ENCODE assay signal across 9 cellular contexts in genomic region chr3:69410301-69410700, GRCh38. TPM values are rescaled to one million over a fixed set of nuclear protein-coding genes. Genes with fewer than 3 reads are reported as not detected.
DNase-seq lines count a peak whose midpoint lies in the region; ATAC-seq, FAIRE-seq and TF ChIP-seq lines count a peak whose summit lies in the region.
"Had no signal": no experiment of that assay in that cellular context is flagged by ENCODE, and none has a peak within 500 bp of the region (broad histone marks: within the 10 kb centered on the region; RNA-seq: fewer than 3 reads in every experiment).

No MANE protein-coding gene starts in this region.

- H3K4me3 ChIP-seq in fibroblast of villous mesenchyme (ENCODE audit: low read depth, low read length): no peak overlapping the region
- H3K4me3 ChIP-seq in pancreas: no peak overlapping the region
- peak overlapping the region; percentile 25 for H3K4me3 ChIP-seq in upper lobe of right lung

- no peak for FAIRE-seq in pancreas (lab: Jason Lieb, UNC)
- FAIRE-seq: endometrium had no signal

- no peak overlapping the region for H3K4me3 Mint-ChIP-seq in activated T-helper 1 cell treated with anti-CD3 and anti-CD28 coated beads, Interleukin-12 subunit alpha, Interleukin-12 subunit beta, Interleukin-2, Interleukin-4 antibody, amounts not matched to agents 30 ng/mL and 10 ng/mL and 1 ng/mL, durations not matched to agents 14 hours and 24 hours and 36 hours

- DNase-seq in D341Med (ENCODE audit: low spot score) (peak; percentile 77), RPMI8226 (peak; percentile 76), fibroblast of villous mesenchyme (ENCODE audit: low read depth) (peak; percentile 64), pancreas (peak in 5 of 6 donors; percentile 51 to 73 (median 57)), upper lobe of right lung (peak; percentile 68)
- DNase-seq in activated T-helper 1 cell treated with anti-CD3 and anti-CD28 coated beads, Interleukin-12 subunit alpha, Interleukin-12 subunit beta, Interleukin-2, Interleukin-4 antibody, amounts not matched to agents 30 ng/mL and 10 ng/mL and 1 ng/mL, durations not matched to agents 14 hours and 24 hours and 36 hours (ENCODE audit: low spot score): peak; percentile 57

- no peak overlapping the region for H3K27ac Mint-ChIP-seq in activated T-helper 1 cell treated with anti-CD3 and anti-CD28 coated beads, Interleukin-12 subunit alpha, Interleukin-12 subunit beta, Interleukin-2, Interleukin-4 antibody, amounts not matched to agents 30 ng/mL and 10 ng/mL and 1 ng/mL, durations not matched to agents 14 hours and 24 hours and 36 hours

- H3K36me3 Mint-ChIP-seq in activated T-helper 1 cell treated with anti-CD3 and anti-CD28 coated beads, Interleukin-12 subunit alpha, Interleukin-12 subunit beta, Interleukin-2, Interleukin-4 antibody, amounts not matched to agents 30 ng/mL and 10 ng/mL and 1 ng/mL, durations not matched to agents 14 hours and 24 hours and 36 hours (ENCODE audit: low read depth): no peaks in the 10 kb centered on the region

- H3K4me1 ChIP-seq in pancreas (no peaks in the 10 kb centered on the region), upper lobe of right lung (peaks cover 15% of the 10 kb centered on the region)

- intact Hi-C loops in activated T-helper 1 cell treated with anti-CD3 and anti-CD28 coated beads, Interleukin-12 subunit alpha, Interleukin-12 subunit beta, Interleukin-2, Interleukin-4 antibody, amounts not matched to agents 30 ng/mL and 10 ng/mL and 1 ng/mL, durations not matched to agents 14 hours and 24 hours and 36 hours (cut with micrococcal nuclease): loop anchor here (1.0 to 2.0 kb wide), 6 partner anchors 24 to 289 kb away; no protein-coding TSS in a partner anchor
- intact Hi-C loops in pancreas (cut with DNase I) (no loop called here), upper lobe of right lung (cut with DNase I) (loop anchor here (10.0 kb wide), 1 partner anchor 86 kb away; no protein-coding TSS in a partner anchor)

- H3K9me3 ChIP-seq in pancreas (no peaks in the 10 kb centered on the region), upper lobe of right lung (no peaks in the 10 kb centered on the region)

- peaks cover under 1% of the 10 kb centered on the region for H3K9me3 Mint-ChIP-seq in activated T-helper 1 cell treated with anti-CD3 and anti-CD28 coated beads, Interleukin-12 subunit alpha, Interleukin-12 subunit beta, Interleukin-2, Interleukin-4 antibody, amounts not matched to agents 30 ng/mL and 10 ng/mL and 1 ng/mL, durations not matched to agents 14 hours and 24 hours and 36 hours

- peaks cover 11% of the 10 kb centered on the region for H3K4me1 Mint-ChIP-seq in activated T-helper 1 cell treated with anti-CD3 and anti-CD28 coated beads, Interleukin-12 subunit alpha, Interleukin-12 subunit beta, Interleukin-2, Interleukin-4 antibody, amounts not matched to agents 30 ng/mL and 10 ng/mL and 1 ng/mL, durations not matched to agents 14 hours and 24 hours and 36 hours (ENCODE audit: low read depth)

- WGBS in pancreas, 2 donors: 17 to 25% methylated on average over 8 of the region's 8 CpGs

- TF ChIP-seq CTCF in fibroblast of villous mesenchyme (IDR thresholded peaks at IDR 0.05; ENCODE audit: insufficient read depth, low read depth, low read length): peak; percentile 94
- TF ChIP-seq CTCF in pancreas (IDR thresholded peaks at IDR 0.05): peak; percentile 61 to 86 (median 73)
- peak; percentile 82 for TF ChIP-seq CTCF in upper lobe of right lung (IDR thresholded peaks at IDR 0.05)

- ATAC-seq in GM19463 (IDR thresholded peaks at IDR 0.05; ENCODE audit: unreplicated experiment): peak; percentile 100
- ATAC-seq in HG03521 (IDR thresholded peaks at IDR 0.05; ENCODE audit: unreplicated experiment): peak; percentile 97
- peak; percentile 86 to 96 (median 94) for ATAC-seq in pancreas
- ATAC-seq in upper lobe of right lung: peak; percentile 96

- no peaks in the 10 kb centered on the region for H3K27me3 ChIP-seq in pancreas
- no peaks in the 10 kb centered on the region for H3K27me3 ChIP-seq in upper lobe of right lung

- H3K27ac ChIP-seq in pancreas (no peak overlapping the region), upper lobe of right lung (peak overlapping the region; percentile 34)

- H3K36me3 ChIP-seq in pancreas (no peaks in the 10 kb centered on the region), upper lobe of right lung (no peaks in the 10 kb centered on the region)

- H3K27me3 Mint-ChIP-seq in activated T-helper 1 cell treated with anti-CD3 and anti-CD28 coated beads, Interleukin-12 subunit alpha, Interleukin-12 subunit beta, Interleukin-2, Interleukin-4 antibody, amounts not matched to agents 30 ng/mL and 10 ng/mL and 1 ng/mL, durations not matched to agents 14 hours and 24 hours and 36 hours (ENCODE audit: insufficient read depth): peaks cover 9% of the 10 kb centered on the region

RNA-seq across cellular contexts. Expression of gene FRMD4B, which starts 24.4 kb away (rescaled TPM):
- 83.3 and 83.6 TPM in 2 replicates for total RNA-seq in activated T-helper 1 cell treated with anti-CD3 and anti-CD28 coated beads, Interleukin-12 subunit alpha, Interleukin-12 subunit beta, Interleukin-2, Interleukin-4 antibody, amounts not matched to agents 30 ng/mL and 10 ng/mL and 1 ng/mL, durations not matched to agents 14 hours and 24 hours and 36 hours
- total RNA-seq in fibroblast of villous mesenchyme (under 0.01 TPM in 2 replicates), pancreas (10 to 100 TPM in 2 of 6 donors, 1 to 10 TPM in 4; 4.9 to 20.0 (median 9.3) TPM), upper lobe of right lung (60.7 TPM)
- polyA plus RNA-seq in pancreas: 1 to 10 TPM; 5.2 to 6.0 TPM

Comparison
In these comparisons a context has a peak if more than half of its experiments do, and no peak if none do; other contexts are left out.
1. intact Hi-C loops: an anchor here in activated T-helper 1 cell treated with anti-CD3 and anti-CD28 coated beads, Interleukin-12 subunit alpha, Interleukin-12 subunit beta, Interleukin-2, Interleukin-4 antibody, amounts not matched to agents 30 ng/mL and 10 ng/mL and 1 ng/mL, durations not matched to agents 14 hours and 24 hours and 36 hours (1.0 to 2.0 kb wide) and upper lobe of right lung (10.0 kb wide); none called in pancreas.